ENCODE assay signal across 9 cellular contexts in the genomic region with DNA sequence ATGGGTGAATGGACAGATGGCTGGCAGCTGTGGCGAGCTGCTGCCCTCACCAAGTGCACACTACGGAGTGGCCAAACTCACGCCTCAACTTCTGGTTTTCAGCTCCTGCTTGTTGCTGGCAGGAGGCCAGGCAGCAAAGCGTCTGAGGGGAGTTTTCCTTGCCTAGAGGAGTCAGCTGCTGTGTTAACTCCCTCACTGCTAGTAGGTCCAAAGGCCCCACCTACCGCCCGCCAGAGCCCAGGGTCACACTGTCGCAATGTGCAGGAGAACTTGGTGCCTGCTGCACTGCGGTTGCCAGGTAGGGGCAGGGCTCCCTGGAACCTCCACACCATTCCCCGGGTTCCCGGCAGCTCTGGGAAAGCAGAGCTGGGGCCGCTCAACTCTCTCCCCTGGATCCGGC. TPM values are rescaled to one million over a fixed set of nuclear protein-coding genes. Genes with fewer than 3 reads are reported as not detected.
A peak's percentile ranks its signal among the peaks of the same experiment; 100 is the strongest.
DNase-seq lines count a peak whose midpoint lies in the region; ATAC-seq and TF ChIP-seq lines count a peak whose summit lies in the region.
"Not testable (repeated sequence)": the region's sequence is repeated elsewhere in the genome, so short reads cannot be mapped to it uniquely, and the experiment has no call there.
"Had no signal": no experiment of that assay in that cellular context is flagged by ENCODE, and none has a peak within 500 bp of the region (broad histone marks: within the 10 kb centered on the region; RNA-seq: fewer than 3 reads in every experiment).

A gene with protein sequence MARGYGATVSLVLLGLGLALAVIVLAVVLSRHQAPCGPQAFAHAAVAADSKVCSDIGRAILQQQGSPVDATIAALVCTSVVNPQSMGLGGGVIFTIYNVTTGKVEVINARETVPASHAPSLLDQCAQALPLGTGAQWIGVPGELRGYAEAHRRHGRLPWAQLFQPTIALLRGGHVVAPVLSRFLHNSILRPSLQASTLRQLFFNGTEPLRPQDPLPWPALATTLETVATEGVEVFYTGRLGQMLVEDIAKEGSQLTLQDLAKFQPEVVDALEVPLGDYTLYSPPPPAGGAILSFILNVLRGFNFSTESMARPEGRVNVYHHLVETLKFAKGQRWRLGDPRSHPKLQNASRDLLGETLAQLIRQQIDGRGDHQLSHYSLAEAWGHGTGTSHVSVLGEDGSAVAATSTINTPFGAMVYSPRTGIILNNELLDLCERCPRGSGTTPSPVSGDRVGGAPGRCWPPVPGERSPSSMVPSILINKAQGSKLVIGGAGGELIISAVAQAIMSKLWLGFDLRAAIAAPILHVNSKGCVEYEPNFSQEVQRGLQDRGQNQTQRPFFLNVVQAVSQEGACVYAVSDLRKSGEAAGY (minus strand): TSS at position 73 of the 400 bp plus-strand sequence. CDS start 357 bp downstream, outside the sequence.

- intact Hi-C loops in colonic mucosa (cut with DNase I) (loop anchor here (5.0 to 10.0 kb wide), 2 partner anchors 58 to 260 kb away; a partner anchor contains a TSS), Right ventricle myocardium inferior (cut with DNase I) (loop anchor here (1.0 to 2.0 kb wide), 2 partner anchors 22 to 37 kb away; no protein-coding TSS in a partner anchor), sigmoid colon (cut with DNase I) (loop anchor here (5.0 kb wide), 1 partner anchor 138 kb away; no protein-coding TSS in a partner anchor)

- H3K9me2 ChIP-seq in GM23248 (ENCODE audit: insufficient read depth) = not testable (repeated sequence)

- not testable (repeated sequence) for TF ChIP-seq EP300 in sigmoid colon (IDR thresholded peaks at IDR 0.05)

- not testable (repeated sequence) for H3K4me3 ChIP-seq in GM23248; colonic mucosa; mesodermal cell (ENCODE audit: extremely low read depth, insufficient read depth, low read length, poor library complexity, severe bottlenecking)
- H3K4me3 ChIP-seq in Peyer's patch (peak within 1 kb of the TSS in 2 of 4 donors; percentile 32 to 41), sigmoid colon (peak within 1 kb of the TSS; percentile 14 to 36 (median 30))

- TF ChIP-seq POLR2A in Peyer's patch (IDR thresholded peaks at IDR 0.05); sigmoid colon (IDR thresholded peaks at IDR 0.05): not testable (repeated sequence)

- peak within 1 kb of the TSS; percentile 17 for H3K27ac Mint-ChIP-seq in activated T-helper 17 cell treated with anti-CD3 and anti-CD28 coated beads, Interleukin-2, amount 50 U/mL, for 72 hours
- H3K27ac Mint-ChIP-seq in type B pancreatic cell = not testable (repeated sequence)

- not testable (repeated sequence) for H3K27me3 Mint-ChIP-seq in activated T-helper 17 cell treated with anti-CD3 and anti-CD28 coated beads, Interleukin-2, amount 50 U/mL, for 72 hours; type B pancreatic cell

- peak within 1 kb of the TSS; percentile 11 for H3K4me2 ChIP-seq in GM23248 (ENCODE audit: unreplicated experiment)

- in situ Hi-C loops in GM23248 (cut with MboI) = loop anchor here (10.0 kb wide), 1 partner anchor 50 kb away; no protein-coding TSS in a partner anchor

- not testable (repeated sequence) for H2AFZ ChIP-seq in GM23248

- not testable (repeated sequence) for H3F3A ChIP-seq in GM23248 (ENCODE audit: insufficient read depth)

- not testable (repeated sequence) for H3K27me3 ChIP-seq in GM23248 (replicated peaks; ENCODE audit: insufficient read depth); Peyer's patch; colonic mucosa; sigmoid colon

- 9 to 16% methylated on average over 9 to 11 of the region's 12 CpGs for WGBS in GM23248 (ENCODE audit: low coverage in 1 of 2, low lambda C conversion rate in 2 of 2, missing lambda C conversion rate in 2 of 2), 2 experiments
- WGBS in mesodermal cell (ENCODE audit: insufficient coverage in 2 of 2), 2 experiments = 78 to 81% methylated on average over 4 to 7 of the region's 12 CpGs
- 41 to 43% methylated on average over 12 of the region's 12 CpGs for WGBS in sigmoid colon, 2 donors

- not testable (repeated sequence) for H4K20me1 ChIP-seq in GM23248 (ENCODE audit: insufficient read depth)

- H3K27ac ChIP-seq in GM23248 (peak within 1 kb of the TSS; percentile 58), Peyer's patch (peak within 1 kb of the TSS; percentile 64 to 92 (median 76)), colonic mucosa (peak within 1 kb of the TSS; percentile 44), mesodermal cell (ENCODE audit: low read depth, low read length, severe bottlenecking) (peak within 1 kb of the TSS; percentile 64), sigmoid colon (peak within 1 kb of the TSS; percentile 78 to 82 (median 78))

- not testable (repeated sequence) for H3K79me2 ChIP-seq in GM23248 (ENCODE audit: insufficient read depth)

- not testable (repeated sequence) for H3K36me3 Mint-ChIP-seq in activated T-helper 17 cell treated with anti-CD3 and anti-CD28 coated beads, Interleukin-2, amount 50 U/mL, for 72 hours (ENCODE audit: low read depth); type B pancreatic cell

- peak; percentile 27 for DNase-seq in GM23248
- not testable (repeated sequence) for DNase-seq in Peyer's patch; colonic mucosa; type B pancreatic cell (ENCODE audit: extremely low spot score, unreplicated experiment)
- DNase-seq in Right ventricle myocardium inferior (ENCODE audit: missing footprints) = peak; percentile 86
- DNase-seq in sigmoid colon = peak; percentile 85

- not testable (repeated sequence) for TF ChIP-seq CTCF in Peyer's patch (IDR thresholded peaks at IDR 0.05); colonic mucosa (IDR thresholded peaks at IDR 0.05); sigmoid colon (IDR thresholded peaks at IDR 0.05); type B pancreatic cell (conservative IDR thresholded peaks at IDR 0.05)

- H3K4me1 Mint-ChIP-seq in activated T-helper 17 cell treated with anti-CD3 and anti-CD28 coated beads, Interleukin-2, amount 50 U/mL, for 72 hours = peaks cover 22% of the 10 kb centered on the region
- H3K4me1 Mint-ChIP-seq in type B pancreatic cell (ENCODE audit: unreplicated experiment) = not testable (repeated sequence)

- not testable (repeated sequence) for H3K36me3 ChIP-seq in GM23248 (ENCODE audit: low read depth); Peyer's patch; colonic mucosa; mesodermal cell (ENCODE audit: control insufficient read depth, insufficient read depth, low read length); sigmoid colon

- H3K4me1 ChIP-seq in GM23248 (ENCODE audit: insufficient read depth) = peaks cover 21% of the 10 kb centered on the region
- H3K4me1 ChIP-seq in Peyer's patch = peaks cover 0 to 18% (median 6%) of the 10 kb centered on the region in 4 donors
- not testable (repeated sequence) for H3K4me1 ChIP-seq in colonic mucosa
- H3K4me1 ChIP-seq in mesodermal cell (ENCODE audit: control insufficient read depth, insufficient read depth, low read length, poor library complexity, severe bottlenecking) = peaks cover 36% of the 10 kb centered on the region
- H3K4me1 ChIP-seq in sigmoid colon = peaks cover 0 to 34% (median 31%) of the 10 kb centered on the region in 4 donors

- not testable (repeated sequence) for H3K9me3 ChIP-seq in GM23248 (ENCODE audit: low read depth); Peyer's patch; colonic mucosa; mesodermal cell (ENCODE audit: control insufficient read depth, low read length); sigmoid colon

- H3K9ac ChIP-seq in GM23248 = peak within 1 kb of the TSS; percentile 70
- not testable (repeated sequence) for H3K9ac ChIP-seq in colonic mucosa (ENCODE audit: low read depth in 2 of 2, low read length in 2 of 2)

- H3K4me3 Mint-ChIP-seq in activated T-helper 17 cell treated with anti-CD3 and anti-CD28 coated beads, Interleukin-2, amount 50 U/mL, for 72 hours = not testable (repeated sequence)
- peak within 1 kb of the TSS; percentile 57 for H3K4me3 Mint-ChIP-seq in type B pancreatic cell

- H3K9me3 Mint-ChIP-seq in activated T-helper 17 cell treated with anti-CD3 and anti-CD28 coated beads, Interleukin-2, amount 50 U/mL, for 72 hours; type B pancreatic cell: not testable (repeated sequence)

- ATAC-seq in activated T-helper 17 cell treated with anti-CD3 and anti-CD28 coated beads, Interleukin-2, amount 50 U/mL, for 72 hours (replicated peaks); Right ventricle myocardium inferior: not testable (repeated sequence)

RNA-seq across cellular contexts. Expression of the gene that starts here (rescaled TPM):
- 0.38 and 1.3 TPM in 2 replicates for total RNA-seq in GM23248 (2014; rRNA removed; shearing (Covaris generic))
- polyA plus RNA-seq in GM23248 (2016; fragmentation: Nextera tagmentation; extraction: Ambion mirVana) = 5.0 and 5.1 TPM in 2 replicates
- total RNA-seq in Peyer's patch = 10 to 100 TPM in 3 of 4 donors, 1 to 10 TPM in 1; 8.9 to 25.2 (median 12.3) TPM
- total RNA-seq in activated T-helper 17 cell treated with anti-CD3 and anti-CD28 coated beads, Interleukin-2, amount 50 U/mL, for 72 hours = under 1 TPM in 1 of 2 donors, not detected in 1; 0.19 TPM
- 1 to 10 TPM; 2.6 to 3.7 TPM for total RNA-seq in colonic mucosa
- 27.6 TPM for total RNA-seq in Right ventricle myocardium inferior
- 8.8 TPM for polyA plus RNA-seq in mesodermal cell (2013, experiment 1 of 2)
- 7.4 TPM for polyA plus RNA-seq in mesodermal cell (2013, experiment 2 of 2)
- 10 to 100 TPM; 15.3 to 35.2 (median 24.5) TPM for total RNA-seq in sigmoid colon
- 10 to 100 TPM in 1 of 3 donors, 1 to 10 TPM in 2; 2.8 to 26.2 (median 4.8) TPM for polyA plus RNA-seq in sigmoid colon
- 0.14 and 0.80 TPM in 2 replicates for total RNA-seq in type B pancreatic cell (ENCODE audit: low replicate concordance)
- total RNA-seq: activated B cell treated with CpG ODN at 0.5 μM for 24 hours had no signal
